Comparison of ENCODE assay signal across 17 cellular contexts in the genomic region with DNA sequence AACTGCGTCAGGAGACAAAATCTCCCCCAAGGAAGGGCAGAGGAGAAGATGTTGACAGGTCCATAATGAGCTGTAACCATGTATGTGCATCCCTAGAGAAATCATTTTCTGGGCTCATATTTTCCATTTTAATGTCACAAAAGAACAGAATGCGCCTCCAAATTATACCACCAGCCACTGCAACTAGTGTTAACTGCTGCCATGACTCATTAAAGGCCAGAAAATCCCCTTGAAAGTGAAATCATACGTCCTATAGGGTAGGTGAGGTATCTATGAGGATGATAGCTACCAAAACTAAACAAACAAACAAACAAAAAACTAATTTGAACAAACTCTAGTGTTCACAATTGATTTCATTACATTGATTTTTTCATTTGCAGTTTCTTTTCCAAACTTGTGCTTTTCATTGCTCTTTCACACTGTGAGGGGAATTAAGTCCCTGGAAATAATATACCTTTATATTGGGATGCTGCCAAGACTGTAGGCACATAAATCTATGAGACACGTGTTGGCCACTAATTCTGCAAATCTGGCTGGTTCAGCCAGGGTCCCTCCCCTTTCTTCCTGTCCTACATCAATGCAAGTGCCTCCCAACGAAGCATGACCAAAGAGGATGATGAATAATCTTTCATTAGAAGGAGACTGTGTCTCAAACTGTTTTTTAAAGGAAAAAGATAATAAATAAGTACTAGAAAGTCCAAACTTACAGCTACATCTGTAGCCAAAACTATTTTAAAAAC.
A peak's percentile ranks its signal among the peaks of the same experiment; 100 is the strongest.
DNase-seq lines count a peak whose midpoint lies in the region; ATAC-seq and TF ChIP-seq lines count a peak whose summit lies in the region.
"Had no signal": no experiment of that assay in that cellular context is flagged by ENCODE, and none has a peak within 500 bp of the region (broad histone marks: within the 10 kb centered on the region; RNA-seq: fewer than 3 reads in every experiment).

No MANE protein-coding gene starts in this region.

- no peaks in the 10 kb centered on the region for H3K36me3 Mint-ChIP-seq in endothelial cell (ENCODE audit: low read depth, unreplicated experiment)
- H3K36me3 Mint-ChIP-seq: IgD-negative memory B cell, natural killer cell had no signal

- intact Hi-C loops in thyroid gland (cut with DNase I) = no loop called here

- in situ Hi-C loops in Caki2 (cut with HindIII; ENCODE audit: low pct_unique_long_range_greater_than_20kb, low sequenced_read_pairs) = no loop called here

- no peaks in the 10 kb centered on the region for H3K27me3 ChIP-seq in thyroid gland

- no peak overlapping the region for H3K27ac ChIP-seq in thyroid gland

- H3K4me3 ChIP-seq in fibroblast of the aortic adventitia (ENCODE audit: low read depth, low read length) (no peak overlapping the region), thyroid gland (replicated peaks in 1 of 3) (no peak overlapping the region)

- peaks cover 2% of the 10 kb centered on the region for H3K27me3 Mint-ChIP-seq in endothelial cell (ENCODE audit: unreplicated experiment)

- H3K4me3 Mint-ChIP-seq in endothelial cell (ENCODE audit: unreplicated experiment) = no peak overlapping the region
- H3K4me3 Mint-ChIP-seq: IgD-negative memory B cell, natural killer cell had no signal

- TF ChIP-seq CTCF in fibroblast of the aortic adventitia (IDR thresholded peaks at IDR 0.05; ENCODE audit: insufficient read depth, low read length) = no peak
- TF ChIP-seq CTCF in endothelial cell (IDR thresholded peaks at IDR 0.05; ENCODE audit: unreplicated experiment) = no peak
- TF ChIP-seq CTCF in thyroid gland (IDR thresholded peaks at IDR 0.05) = no peak

- no peak overlapping the region for H3K27ac Mint-ChIP-seq in endothelial cell (ENCODE audit: unreplicated experiment)
- H3K27ac Mint-ChIP-seq: activated T-helper 2 cell treated with anti-CD3 and anti-CD28 coated beads, Interferon-gamma antibody, Interleukin-2, Interleukin-4, amounts not matched to agents 10 μg/mL and 5 μg/mL and 100 μg/mL, durations not matched to agents 14 hours and 24 hours and 36 hours; IgD-negative memory B cell; natural killer cell had no signal

- no peaks in the 10 kb centered on the region for H3K9me3 ChIP-seq in thyroid gland

- H3K4me1 Mint-ChIP-seq in endothelial cell (ENCODE audit: unreplicated experiment) = no peaks in the 10 kb centered on the region
- H3K4me1 Mint-ChIP-seq: natural killer cell had no signal

- 46 to 54% methylated on average over 5 of the region's 5 CpGs for WGBS in thyroid gland, 2 donors

- H3K9me3 Mint-ChIP-seq in endothelial cell (ENCODE audit: unreplicated experiment) = no peaks in the 10 kb centered on the region
- H3K9me3 Mint-ChIP-seq: activated T-helper 2 cell treated with anti-CD3 and anti-CD28 coated beads, Interferon-gamma antibody, Interleukin-2, Interleukin-4, amounts not matched to agents 10 μg/mL and 5 μg/mL and 100 μg/mL, durations not matched to agents 14 hours and 24 hours and 36 hours had no signal

- no peak for TF ChIP-seq POLR2A in thyroid gland (IDR thresholded peaks at IDR 0.05)

- no peaks in the 10 kb centered on the region for H3K4me1 ChIP-seq in thyroid gland

- H3K36me3 ChIP-seq in thyroid gland = no peaks in the 10 kb centered on the region

- peak; percentile 44 for DNase-seq in Caki2 (ENCODE audit: low read depth)
- DNase-seq in NCI-H2081 treated with DMSO at 0.1 percent for 48 hours (lab: John Stamatoyannopoulos, UW) = peak; percentile 9
- peak; percentile 17 for DNase-seq in fibroblast of the aortic adventitia (ENCODE audit: low read depth)
- no peak for DNase-seq in NCI-H128 (lab: John Stamatoyannopoulos, UW; ENCODE audit: unreplicated experiment)
- DNase-seq in endothelial cell (ENCODE audit: low spot score) = no peak
- DNase-seq in thyroid gland = no peak
- DNase-seq in COLO668 (lab: John Stamatoyannopoulos, UW; ENCODE audit: unreplicated experiment) = no peak
- DNase-seq: amygdala, C1 segment of cervical spinal cord, DMS79 treated with DMSO at 0.1 percent for 48 hours, mammary epithelial cell, natural killer cell, NCI-H1092 treated with DMSO at 0.1 percent for 48 hours, NCI-H774 had no signal

- peak; percentile 41 for ATAC-seq in GM18520 (IDR thresholded peaks at IDR 0.05; ENCODE audit: unreplicated experiment)
- ATAC-seq: natural killer cell had no signal

Comparison
In these comparisons a context has a peak if more than half of its experiments do, and no peak if none do; other contexts are left out.
1. DNase-seq: peak in Caki2 (single experiment), NCI-H2081 treated with DMSO at 0.1 percent for 48 hours (single experiment) and fibroblast of the aortic adventitia (single experiment); none in NCI-H128 (single experiment), endothelial cell (single experiment), thyroid gland (0 of 2) and COLO668 (single experiment).